10 cellular contexts compared by ENCODE assay signal in genomic region chr22:42365337-42365865, GRCh38.
DNase-seq lines count a peak whose midpoint lies in the region; ATAC-seq, FAIRE-seq and TF ChIP-seq lines count a peak whose summit lies in the region.
"Had no signal": no experiment of that assay in that cellular context is flagged by ENCODE, and none has a peak within 500 bp of the region (broad histone marks: within the 10 kb centered on the region; RNA-seq: fewer than 3 reads in every experiment).

No MANE protein-coding gene starts in this region.

- no peaks in the 10 kb centered on the region for H3K9me3 ChIP-seq in neuron (ENCODE audit: low read length)
- no peaks in the 10 kb centered on the region for H3K9me3 ChIP-seq in effector memory CD4-positive, alpha-beta T cell (ENCODE audit: control insufficient read depth, low read length)

- H2AFZ ChIP-seq in neuron (ENCODE audit: low read depth, low read length), result no peak overlapping the region

- TF ChIP-seq CTCF in dorsolateral prefrontal cortex (IDR thresholded peaks at IDR 0.05 in 54 of 56, conservative IDR thresholded peaks at IDR 0.05 in 2 of 56; ENCODE audit: low read depth in 1 of 56, partially characterized antibody in 56 of 56) (no peak), RWPE1 (conservative IDR thresholded peaks at IDR 0.05; ENCODE audit: low read depth) (no peak)

- no peak for FAIRE-seq in HTR-8/SVneo (lab: Jason Lieb, UNC)
- FAIRE-seq: keratinocyte had no signal

- peaks cover 0 to 4% (median 0%) of the 10 kb centered on the region in 45 donors for H3K27me3 ChIP-seq in dorsolateral prefrontal cortex
- no peaks in the 10 kb centered on the region for H3K27me3 ChIP-seq in neuron (ENCODE audit: insufficient read depth, low read length)
- H3K27me3 ChIP-seq in effector memory CD4-positive, alpha-beta T cell (replicated peaks; ENCODE audit: control insufficient read depth, insufficient read depth, low read length, poor library complexity, severe bottlenecking), result peaks cover 7% of the 10 kb centered on the region

- peak; percentile 45 for DNase-seq in DMS153 (lab: John Stamatoyannopoulos, UW)
- peak; percentile 75 for DNase-seq in NCI-H1694 (lab: John Stamatoyannopoulos, UW)
- no peak for DNase-seq in dorsolateral prefrontal cortex
- no peak for DNase-seq in RWPE1 (ENCODE audit: low spot score)
- DNase-seq in HTR-8/SVneo (ENCODE audit: insufficient read length, low spot score), result no peak
- DNase-seq in effector memory CD4-positive, alpha-beta T cell, result no peak
- DNase-seq: HFFc6 had no signal

- no peak for ATAC-seq in GM19397 (IDR thresholded peaks at IDR 0.05; ENCODE audit: unreplicated experiment)

- H3K36me3 ChIP-seq in neuron (ENCODE audit: insufficient read depth, low read length), result no peaks in the 10 kb centered on the region
- no peaks in the 10 kb centered on the region for H3K36me3 ChIP-seq in effector memory CD4-positive, alpha-beta T cell (ENCODE audit: control insufficient read depth, insufficient read depth, low read length)

- H3K4me3 ChIP-seq in dorsolateral prefrontal cortex (peak overlapping the region in 42 of 59 donors; percentile 1 to 54 (median 27)), neuron (ENCODE audit: low read length) (peak overlapping the region; percentile 29)
- H3K4me3 ChIP-seq in effector memory CD4-positive, alpha-beta T cell (ENCODE audit: insufficient read depth, low read depth, low read length, poor library complexity, severe bottlenecking), result no peak overlapping the region

- peak overlapping the region in 54 of 59 donors; percentile 3 to 85 (median 63) for H3K27ac ChIP-seq in dorsolateral prefrontal cortex
- no peak overlapping the region for H3K27ac ChIP-seq in RWPE1
- H3K27ac ChIP-seq in effector memory CD4-positive, alpha-beta T cell (ENCODE audit: insufficient read depth, low read length, poor library complexity, severe bottlenecking), result no peak overlapping the region

- POLR2A ChIA-PET in RWPE1 (lab: Yijun Ruan, JAX; ENCODE audit: low non-redundant PET), result no interaction called here

- intact Hi-C loops in dorsolateral prefrontal cortex (cut with DNase I), result loop anchor here in 1 of 2 donors (5.0 kb wide), 1 partner anchor 72 kb away; no protein-coding TSS in a partner anchor

- peaks cover 47% of the 10 kb centered on the region for H3K4me1 ChIP-seq in neuron (ENCODE audit: insufficient read depth, low read length)
- H3K4me1 ChIP-seq in effector memory CD4-positive, alpha-beta T cell (ENCODE audit: control insufficient read depth, insufficient read depth, low read length, poor library complexity, severe bottlenecking), result peaks cover 13% of the 10 kb centered on the region

- CTCF ChIA-PET in RWPE1 (lab: Yijun Ruan, JAX), result interaction anchor here (1.0 kb wide), 1 partner anchor 70 kb away, joined by 3 read pairs; no protein-coding TSS in a partner anchor

Comparison
In these comparisons a context has a peak if more than half of its experiments do, and no peak if none do; other contexts are left out.
1. DNase-seq: peak in DMS153 (single experiment) and NCI-H1694 (single experiment); none in dorsolateral prefrontal cortex (0 of 10), RWPE1 (single experiment), HTR-8/SVneo (single experiment) and effector memory CD4-positive, alpha-beta T cell (0 of 3).
2. H3K27ac ChIP-seq: peak in dorsolateral prefrontal cortex (54 of 59); none in RWPE1 (single experiment) and effector memory CD4-positive, alpha-beta T cell (single experiment).